In genomic region chr12:16563519-16563918, GRCh38 we compare ENCODE assay signal across 31 cellular contexts. TPM values are rescaled to one million over a fixed set of nuclear protein-coding genes. Genes with fewer than 3 reads are reported as not detected.
"Had no signal": no experiment of that assay in that cellular context is flagged by ENCODE, and none has a peak within 500 bp of the region (broad histone marks: within the 10 kb centered on the region; RNA-seq: fewer than 3 reads in every experiment).

No MANE protein-coding gene starts in this region.

- H3K4me2 ChIP-seq: KMS-11, SK-N-SH had no signal

- ATAC-seq: activated CD4-positive, alpha-beta T cell treated with anti-CD3 and anti-CD28 coated beads for 36 hours; activated CD8-positive, alpha-beta T cell treated with anti-CD3 and anti-CD28 coated beads, Interleukin-2, amount 10 ng/mL, durations not matched to agents 7 days and 5 days; activated naive CD8-positive, alpha-beta T cell treated with anti-CD3 and anti-CD28 coated beads, Interleukin-2, amount 50 U/mL, for 24 hours; PC-3 had no signal

- DNase-seq: activated CD4-positive, alpha-beta T cell treated with anti-CD3 and anti-CD28 coated beads for 36 hours; activated CD4-positive, alpha-beta T cell treated with anti-CD3 and anti-CD28 coated beads, Interleukin-2, amount 10 ng/mL, durations not matched to agents 7 days and 5 days; activated CD4-positive, alpha-beta T cell treated with anti-CD3 and anti-CD28 coated beads, Interleukin-2, amount 50 U/mL, for 48 hours; activated CD8-positive, alpha-beta T cell treated with anti-CD3 and anti-CD28 coated beads, Interleukin-2, amount 10 ng/mL, durations not matched to agents 7 days and 5 days; activated effector memory CD4-positive, alpha-beta T cell treated with Interleukin-2 at 50 U/mL for 16 hours; activated naive CD4-positive, alpha-beta T cell treated with anti-CD3 and anti-CD28 coated beads, Interleukin-2, amount 10 ng/mL, durations not matched to agents 7 days and 5 days; activated naive CD8-positive, alpha-beta T cell treated with anti-CD3 and anti-CD28 coated beads, Interleukin-2, amount 50 U/mL, for 24 hours; activated T-cell treated with anti-CD3 and anti-CD28 coated beads, Interleukin-2, amount 50 U/mL, for 48 hours; amniotic stem cell; aorta; brain microvascular endothelial cell; MM.1S; MV-4-11; NCI-H1092; NCI-H1436 treated with DMSO at 0.1 percent for 48 hours; NCI-H1694 treated with DMSO at 0.1 percent for 48 hours; NCI-H2029; NCI-H2107; NCI-H226; NCI-H446 treated with DMSO at 0.1 percent for 48 hours; NCI-H526; NCI-H748 treated with DMSO at 0.1 percent for 48 hours; NK-92 treated with Interleukin-12 subunit alpha and Interleukin-12 subunit beta, amount 100 ng/mL, for 24 hours; PC-3; Peyer's patch; RPMI8226; SHP77 treated with DMSO at 0.1 percent for 48 hours; SK-N-SH had no signal

- H3K9me3 ChIP-seq: Peyer's patch, SJSA1, SK-N-SH had no signal

- H3K36me3 ChIP-seq: brain microvascular endothelial cell, Peyer's patch, SJSA1 had no signal

- H3K4me3 ChIP-seq: Peyer's patch, SJSA1 had no signal

- H3K9ac ChIP-seq: KMS-11, SK-N-SH had no signal

- H3K27ac ChIP-seq: brain microvascular endothelial cell, KMS-11, Peyer's patch, SJSA1 had no signal

- H3K4me1 ChIP-seq: Peyer's patch, SJSA1 had no signal

- H3K27me3 ChIP-seq: brain microvascular endothelial cell, Peyer's patch had no signal

- FAIRE-seq: TTC549 had no signal

RNA-seq across cellular contexts. Expression of gene LMO3, which starts 42.4 kb away (rescaled TPM):
- total RNA-seq: activated CD4-positive, alpha-beta T cell treated with anti-CD3 and anti-CD28 coated beads for 36 hours; activated CD4-positive, alpha-beta T cell treated with anti-CD3 and anti-CD28 coated beads, Interleukin-2, amount 10 ng/mL, durations not matched to agents 7 days and 5 days; activated CD8-positive, alpha-beta T cell treated with anti-CD3 and anti-CD28 coated beads, Interleukin-2, amount 10 ng/mL, durations not matched to agents 7 days and 5 days; SJSA1 had no signal
- polyA plus RNA-seq: SK-N-SH had no signal
